15 cellular contexts compared by ENCODE assay signal in the genomic region with DNA sequence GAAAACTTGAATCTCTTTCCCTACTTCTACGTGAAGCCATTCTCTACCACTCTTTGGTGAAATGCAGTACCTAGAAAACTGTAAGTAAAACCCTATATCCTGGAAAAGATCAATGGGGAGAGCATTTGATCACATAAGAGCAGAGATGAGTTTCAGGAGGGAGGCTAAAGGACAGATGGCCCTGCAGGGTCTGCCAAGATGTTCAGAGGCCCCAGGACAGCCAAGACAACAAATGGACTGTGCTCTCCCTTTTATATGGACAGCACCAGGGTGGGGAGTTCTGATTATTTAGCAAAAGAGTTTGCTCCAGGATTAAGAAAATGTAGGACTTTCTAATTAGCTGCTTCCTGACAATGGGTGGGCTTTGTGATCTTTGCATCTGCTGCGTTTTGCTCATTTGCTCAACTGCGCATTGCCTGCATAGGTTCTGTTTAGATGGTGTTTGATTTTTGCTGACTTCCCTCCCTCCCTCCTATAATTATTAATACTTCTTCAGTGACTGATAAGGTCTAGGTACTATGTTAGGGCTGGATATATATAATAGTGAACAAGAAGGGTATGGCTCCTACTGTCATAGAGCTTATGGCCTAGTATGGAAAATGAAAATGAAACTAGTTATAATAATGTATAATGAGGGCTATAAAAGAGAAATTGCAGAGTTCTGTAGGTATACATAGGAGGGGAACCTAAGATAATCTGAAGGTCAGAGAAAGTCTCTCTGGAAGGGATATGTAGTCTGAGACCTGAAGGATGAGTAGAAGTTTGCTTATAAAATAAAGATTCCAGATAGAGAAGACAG.
DNase-seq lines count a peak whose midpoint lies in the region; ATAC-seq, FAIRE-seq and TF ChIP-seq lines count a peak whose summit lies in the region.
"Had no signal": no experiment of that assay in that cellular context is flagged by ENCODE, and none has a peak within 500 bp of the region (broad histone marks: within the 10 kb centered on the region; RNA-seq: fewer than 3 reads in every experiment).

No MANE protein-coding gene starts in this region.

- H3K36me3 ChIP-seq in GM12878 (ENCODE audit: control insufficient read depth in 2 of 2, insufficient read depth in 2 of 2, low read length in 1 of 2) = no peaks in the 10 kb centered on the region

- no peaks in the 10 kb centered on the region for H3K27me3 ChIP-seq in GM12878 (replicated peaks in 1 of 2; ENCODE audit: control insufficient read depth in 2 of 2, insufficient read depth in 2 of 2, low read length in 1 of 2)

- ATAC-seq in GM12878 = peak; percentile 48
- peak; percentile 37 to 53 for ATAC-seq in naive thymus-derived CD8-positive, alpha-beta T cell

- no peak overlapping the region for H3K4me2 ChIP-seq in GM12878 (ENCODE audit: control insufficient read depth, insufficient read depth)

- no peaks in the 10 kb centered on the region for H3K79me2 ChIP-seq in GM12878 (ENCODE audit: control insufficient read depth, insufficient read depth, low read length)

- TF ChIP-seq POLR2A in GM12878 (IDR thresholded peaks at IDR 0.05; ENCODE audit: low read depth, low read length) = no peak

- CTCF ChIA-PET in GM12878 (lab: Yijun Ruan, JAX) = interaction anchor here (0.6 kb wide), 2 partner anchors 170 to 1266 kb away, joined by 3 to 4 read pairs; no protein-coding TSS in a partner anchor

- in situ Hi-C loops in GM12878 (cut with MboI) (no loop called here), GM13976 (cut with MboI; ENCODE audit: low sequenced_read_pairs, unreplicated experiment) (no loop called here)

- no peaks in the 10 kb centered on the region for H3K27me3 Mint-ChIP-seq in T-helper 2 cell treated with Interferon-gamma antibody and Interleukin-4, amounts not matched to agents 5 μg/mL and 100 μg/mL, for 36 hours (ENCODE audit: low read depth)
- no peaks in the 10 kb centered on the region for H3K27me3 Mint-ChIP-seq in HFFc6 (ENCODE audit: insufficient read depth)
- peaks cover 0 to 21% (median 2%) of the 10 kb centered on the region in 5 donors for H3K27me3 Mint-ChIP-seq in naive thymus-derived CD8-positive, alpha-beta T cell

- TF ChIP-seq CTCF in HFFc6 (IDR thresholded peaks at IDR 0.05) (no peak), GM12878 (IDR thresholded peaks at IDR 0.05 in 2 of 3, conservative IDR thresholded peaks at IDR 0.05 in 1 of 3; ENCODE audit: control insufficient read depth in 2 of 3, extremely low read depth in 1 of 3, insufficient read depth in 1 of 3, low read depth in 3 of 3, low read length in 3 of 3) (no peak), GM13976 (IDR thresholded peaks at IDR 0.05; ENCODE audit: borderline replicate concordance, control extremely low read depth, extremely low read depth, insufficient read depth, missing control alignments) (no peak)

- H3K9me3 Mint-ChIP-seq in T-helper 2 cell treated with Interferon-gamma antibody and Interleukin-4, amounts not matched to agents 5 μg/mL and 100 μg/mL, for 36 hours = no peaks in the 10 kb centered on the region
- no peaks in the 10 kb centered on the region; the same call in 1 of the 2 replicates for H3K9me3 Mint-ChIP-seq in HFFc6
- H3K9me3 Mint-ChIP-seq in naive thymus-derived CD8-positive, alpha-beta T cell = peaks cover 0 to 9% (median 2%) of the 10 kb centered on the region in 9 donors

- no peak for DNase-seq in T-helper 2 cell treated with Interferon-gamma antibody and Interleukin-4, amounts not matched to agents 5 μg/mL and 100 μg/mL, for 36 hours (ENCODE audit: low spot score)
- no peak for DNase-seq in T-helper 2 cell
- DNase-seq in HFFc6 = no peak
- DNase-seq in GM12878 (ENCODE audit: low read depth, low spot score) = no peak
- DNase-seq in naive thymus-derived CD8-positive, alpha-beta T cell = no peak
- DNase-seq in GM13976 (ENCODE audit: low spot score) = no peak
- DNase-seq in superior temporal gyrus (ENCODE audit: extremely low spot score) = no peak
- no peak for DNase-seq in NCI-H82 treated with DMSO at 0.1 percent for 48 hours (lab: John Stamatoyannopoulos, UW; ENCODE audit: unreplicated experiment)
- DNase-seq: 8988T, MV-4-11, retina had no signal

- POLR2A ChIA-PET in GM12878 (lab: Charles Lee) = no interaction called here
- POLR2A ChIA-PET in naive thymus-derived CD8-positive, alpha-beta T cell (lab: Charles Lee) = interaction anchor here (0.8 kb wide), 1 partner anchor 17 kb away, joined by 4 read pairs; no protein-coding TSS in a partner anchor

- H3K4me3 ChIP-seq in GM12878 = no peak overlapping the region

- no peaks in the 10 kb centered on the region for H3K4me1 ChIP-seq in GM12878 (ENCODE audit: control insufficient read depth, insufficient read depth, low read length)

- no peak for FAIRE-seq in GM12878 (lab: Jason Lieb, UNC)
- FAIRE-seq: G401.6 had no signal

- peaks cover 9% of the 10 kb centered on the region for H3K4me1 Mint-ChIP-seq in T-helper 2 cell treated with Interferon-gamma antibody and Interleukin-4, amounts not matched to agents 5 μg/mL and 100 μg/mL, for 36 hours (ENCODE audit: low read depth)
- peaks cover 12% of the 10 kb centered on the region for H3K4me1 Mint-ChIP-seq in HFFc6 (ENCODE audit: low read depth)
- peaks cover 8 to 14% (median 11%) of the 10 kb centered on the region in 4 donors for H3K4me1 Mint-ChIP-seq in naive thymus-derived CD8-positive, alpha-beta T cell

- no peaks in the 10 kb centered on the region for H3K36me3 Mint-ChIP-seq in T-helper 2 cell treated with Interferon-gamma antibody and Interleukin-4, amounts not matched to agents 5 μg/mL and 100 μg/mL, for 36 hours (ENCODE audit: low read depth)
- no peaks in the 10 kb centered on the region for H3K36me3 Mint-ChIP-seq in HFFc6 (ENCODE audit: low read depth)
- H3K36me3 Mint-ChIP-seq in naive thymus-derived CD8-positive, alpha-beta T cell = peaks cover 0 to 14% (median 7%) of the 10 kb centered on the region in 3 donors

- SMC1A ChIA-PET in GM12878 (lab: Charles Lee; ENCODE audit: uncharacterized antibody, unreplicated experiment) = no interaction called here

- no peak overlapping the region for H3K27ac ChIP-seq in GM12878 (ENCODE audit: control insufficient read depth, insufficient read depth)
- H3K27ac ChIP-seq: RWPE1 had no signal

- H3K4me3 Mint-ChIP-seq in T-helper 2 cell treated with Interferon-gamma antibody and Interleukin-4, amounts not matched to agents 5 μg/mL and 100 μg/mL, for 36 hours = peak overlapping the region; percentile 33
- peak overlapping the region; percentile 7; the same call in 1 of the 2 replicates for H3K4me3 Mint-ChIP-seq in HFFc6
- H3K4me3 Mint-ChIP-seq in naive thymus-derived CD8-positive, alpha-beta T cell = peak overlapping the region; percentile 30 to 75 (median 62)
- H3K4me3 Mint-ChIP-seq: nephron; T-helper 1 cell treated with Interleukin-12 subunit alpha and Interleukin-12 subunit beta and Interleukin-4 antibody, amounts not matched to agents 30 μg/mL and 1 μg/mL, for 36 hours had no signal

- H4K20me1 ChIP-seq in GM12878 (ENCODE audit: control insufficient read depth, insufficient read depth) = no peaks in the 10 kb centered on the region

- no peaks in the 10 kb centered on the region for H3K9me3 ChIP-seq in GM12878 (replicated peaks; ENCODE audit: control insufficient read depth, insufficient read depth, low read length)

- no peak overlapping the region for H3K9ac ChIP-seq in GM12878 (ENCODE audit: control insufficient read depth, insufficient read depth, low read length)

- no peak for TF ChIP-seq EP300 in GM12878 (IDR thresholded peaks at IDR 0.05; ENCODE audit: borderline replicate concordance in 1 of 2, control insufficient read depth in 1 of 2, low read depth in 2 of 2, low read length in 2 of 2)

- 72% methylated on average over 3 of the region's 3 CpGs for WGBS in GM12878 (ENCODE audit: insufficient coverage, insufficient replicate concordance, low lambda C conversion rate, missing lambda C conversion rate)

- H3K27ac Mint-ChIP-seq in T-helper 2 cell treated with Interferon-gamma antibody and Interleukin-4, amounts not matched to agents 5 μg/mL and 100 μg/mL, for 36 hours = peak overlapping the region; percentile 51
- no peak overlapping the region; the same call in 1 of the 2 replicates for H3K27ac Mint-ChIP-seq in HFFc6
- peak overlapping the region in 9 of 10 donors; percentile 32 to 79 (median 54) for H3K27ac Mint-ChIP-seq in naive thymus-derived CD8-positive, alpha-beta T cell
- H3K27ac Mint-ChIP-seq: nephron; T-helper 1 cell treated with Interleukin-12 subunit alpha and Interleukin-12 subunit beta and Interleukin-4 antibody, amounts not matched to agents 30 μg/mL and 1 μg/mL, for 36 hours had no signal

- intact Hi-C loops in GM12878 (cut with micrococcal nuclease; ENCODE audit: unreplicated experiment) = no loop called here

- no peak for TF ChIP-seq RAD21 in GM12878 (IDR thresholded peaks at IDR 0.05; ENCODE audit: insufficient read depth, low read depth, low read length)

- no TSS peak for BruUV-seq in GM12878 (replicated peaks; lab: Mats Ljungman, UMichigan)

- no peak overlapping the region for H2AFZ ChIP-seq in GM12878 (ENCODE audit: control insufficient read depth, low read depth, low read length)

- RAD21 ChIA-PET in GM12878 (lab: Charles Lee; ENCODE audit: unreplicated experiment) = no interaction called here

TF ChIP-seq in GM12878, 131 proteins besides CTCF, POLR2A, EP300 and RAD21 (continues in another document):
- TF ChIP-seq ATF7 (IDR thresholded peaks at IDR 0.05; ENCODE audit: low read depth) = no peak
- no peak for TF ChIP-seq NFYA (IDR thresholded peaks at IDR 0.05; ENCODE audit: borderline replicate concordance, low read depth, low read length)
- TF ChIP-seq NR2C1 (IDR thresholded peaks at IDR 0.05) = no peak
- TF ChIP-seq, protein P1, sequence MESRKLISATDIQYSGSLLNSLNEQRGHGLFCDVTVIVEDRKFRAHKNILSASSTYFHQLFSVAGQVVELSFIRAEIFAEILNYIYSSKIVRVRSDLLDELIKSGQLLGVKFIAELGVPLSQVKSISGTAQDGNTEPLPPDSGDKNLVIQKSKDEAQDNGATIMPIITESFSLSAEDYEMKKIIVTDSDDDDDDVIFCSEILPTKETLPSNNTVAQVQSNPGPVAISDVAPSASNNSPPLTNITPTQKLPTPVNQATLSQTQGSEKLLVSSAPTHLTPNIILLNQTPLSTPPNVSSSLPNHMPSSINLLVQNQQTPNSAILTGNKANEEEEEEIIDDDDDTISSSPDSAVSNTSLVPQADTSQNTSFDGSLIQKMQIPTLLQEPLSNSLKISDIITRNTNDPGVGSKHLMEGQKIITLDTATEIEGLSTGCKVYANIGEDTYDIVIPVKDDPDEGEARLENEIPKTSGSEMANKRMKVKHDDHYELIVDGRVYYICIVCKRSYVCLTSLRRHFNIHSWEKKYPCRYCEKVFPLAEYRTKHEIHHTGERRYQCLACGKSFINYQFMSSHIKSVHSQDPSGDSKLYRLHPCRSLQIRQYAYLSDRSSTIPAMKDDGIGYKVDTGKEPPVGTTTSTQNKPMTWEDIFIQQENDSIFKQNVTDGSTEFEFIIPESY (IDR thresholded peaks at IDR 0.05) = no peak
- TF ChIP-seq RBBP5 (conservative IDR thresholded peaks at IDR 0.05) = no peak
- TF ChIP-seq CREM (IDR thresholded peaks at IDR 0.05; ENCODE audit: low read depth) = no peak

Comparison
In these comparisons a context has a peak if more than half of its experiments do, and no peak if none do; other contexts are left out.
1. H3K4me3 Mint-ChIP-seq: peak in every context shown above with its lines; median percentile 62 in naive thymus-derived CD8-positive, alpha-beta T cell; 33 in T-helper 2 cell treated with Interferon-gamma antibody and Interleukin-4, amounts not matched to agents 5 μg/mL and 100 μg/mL, for 36 hours; 7 in HFFc6.